ENCODE assay signal across 10 cellular contexts in the genomic region with DNA sequence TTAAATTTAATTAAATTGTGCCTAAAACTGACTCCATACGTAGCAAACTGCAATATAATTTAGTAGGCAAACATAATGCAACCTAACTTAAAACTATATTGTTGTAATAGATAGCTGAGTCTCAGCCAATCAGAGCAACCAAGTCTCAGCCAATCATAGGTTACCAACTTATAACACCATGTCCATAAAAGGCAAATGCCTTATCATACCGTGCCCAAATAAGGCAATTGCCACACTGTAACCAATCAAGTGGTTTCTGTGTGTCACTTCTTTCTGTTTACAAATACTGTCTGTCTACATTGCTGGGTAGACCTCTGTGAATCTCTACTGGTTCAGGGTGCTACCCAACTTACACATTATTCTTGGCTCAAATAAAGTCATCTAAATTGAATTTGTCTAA.
"Had no signal": no experiment of that assay in that cellular context is flagged by ENCODE, and none has a peak within 500 bp of the region (broad histone marks: within the 10 kb centered on the region; RNA-seq: fewer than 3 reads in every experiment).

No MANE protein-coding gene starts in this region.

- ATAC-seq: GM23338, HCT116 had no signal

- H3K27ac ChIP-seq: GM23248 had no signal

- H3K4me1 ChIP-seq: HAP-1 had no signal

- H3K9me3 ChIP-seq: HAP-1 had no signal

- H2AFZ ChIP-seq: GM23248, GM23338 had no signal

- FAIRE-seq: H54 had no signal

- H3K36me3 ChIP-seq: HAP-1 had no signal

- H3K4me2 ChIP-seq: GM23338 had no signal

- DNase-seq: GM23248, GOT3, H7, H9, HCEC 1CT, HFFc6 had no signal

- H3K9ac ChIP-seq: GM23248 had no signal

- H3K4me3 ChIP-seq: GM23248, GM23338, HAP-1 had no signal
